13 cellular contexts compared by ENCODE assay signal in genomic region chr10:72729528-72729927, GRCh38. TPM values are rescaled to one million over a fixed set of nuclear protein-coding genes. Genes with fewer than 3 reads are reported as not detected.
A peak's percentile ranks its signal among the peaks of the same experiment; 100 is the strongest.
DNase-seq lines count a peak whose midpoint lies in the region; ATAC-seq and TF ChIP-seq lines count a peak whose summit lies in the region.
"Had no signal": no experiment of that assay in that cellular context is flagged by ENCODE, and none has a peak within 500 bp of the region (broad histone marks: within the 10 kb centered on the region; RNA-seq: fewer than 3 reads in every experiment).

No MANE protein-coding gene starts in this region.

- ATAC-seq in GM18508 (IDR thresholded peaks at IDR 0.05; ENCODE audit: insufficient read depth, unreplicated experiment): peak; percentile 53
- ATAC-seq in GM21381 (IDR thresholded peaks at IDR 0.05; ENCODE audit: unreplicated experiment): peak; percentile 84
- peak; percentile 64 for ATAC-seq in HG03342 (IDR thresholded peaks at IDR 0.05; ENCODE audit: unreplicated experiment)
- ATAC-seq: natural killer cell, T-helper 17 cell had no signal

- TF ChIP-seq POLR2A in uterus (IDR thresholded peaks at IDR 0.05): no peak
- TF ChIP-seq POLR2A in Peyer's patch (IDR thresholded peaks at IDR 0.05): no peak

- H3K9me3 ChIP-seq in uterus (no peaks in the 10 kb centered on the region), Peyer's patch (no peaks in the 10 kb centered on the region)
- H3K9me3 ChIP-seq: HAP-1 had no signal

- H3K4me3 ChIP-seq in uterus (no peak overlapping the region), Peyer's patch (no peak overlapping the region)
- H3K4me3 ChIP-seq: HAP-1 had no signal

- intact Hi-C loops in uterus (cut with DNase I; ENCODE audit: low total_unique reads): no loop called here

- no peak overlapping the region for H3K27ac ChIP-seq in uterus
- peak overlapping the region in 1 of 4 donors; percentile 20 for H3K27ac ChIP-seq in Peyer's patch

- H3K36me3 ChIP-seq in uterus: no peaks in the 10 kb centered on the region
- H3K36me3 ChIP-seq in Peyer's patch: no peaks in the 10 kb centered on the region
- H3K36me3 ChIP-seq: HAP-1 had no signal

- DNase-seq in kidney tubule cell (ENCODE audit: low spot score): peak; percentile 53
- DNase-seq in uterus: no peak
- no peak for DNase-seq in activated CD4-positive, alpha-beta T cell treated with anti-CD3 and anti-CD28 coated beads, Interleukin-2, amount 50 U/mL, for 4 hours
- DNase-seq in CD1c-positive myeloid dendritic cell (ENCODE audit: extremely low spot score): no peak
- no peak for DNase-seq in Peyer's patch
- DNase-seq: Karpas-422, natural killer cell, NCI-H526, T-helper 17 cell had no signal

- TF ChIP-seq CTCF in uterus (IDR thresholded peaks at IDR 0.05): no peak
- no peak for TF ChIP-seq CTCF in Peyer's patch (IDR thresholded peaks at IDR 0.05)

- H3K27me3 ChIP-seq in uterus: no peaks in the 10 kb centered on the region
- no peaks in the 10 kb centered on the region for H3K27me3 ChIP-seq in Peyer's patch

- H3K4me1 ChIP-seq in uterus: peaks cover 0 to 4% of the 10 kb centered on the region in 2 donors
- peaks cover 0 to 14% (median 1%) of the 10 kb centered on the region in 4 donors for H3K4me1 ChIP-seq in Peyer's patch

RNA-seq across cellular contexts. Expression of gene MCU, which starts 37.6 kb away (rescaled TPM):
- total RNA-seq in uterus: 10 to 100 TPM; 13.2 to 35.8 (median 24.6) TPM
- 10 to 100 TPM; 44.6 to 65.8 (median 52.9) TPM for total RNA-seq in Peyer's patch
